Comparison of ENCODE assay signal across 22 cellular contexts in genomic region chr20:12821249-12821648, GRCh38.
"Had no signal": no experiment of that assay in that cellular context is flagged by ENCODE, and none has a peak within 500 bp of the region (broad histone marks: within the 10 kb centered on the region; RNA-seq: fewer than 3 reads in every experiment).

No MANE protein-coding gene starts in this region.

- H3K27me3 ChIP-seq: dorsolateral prefrontal cortex, foreskin keratinocyte, gastroesophageal sphincter, heart left ventricle, hepatocyte, neutrophil, pancreas, right lobe of liver, transverse colon had no signal

- H3K27ac ChIP-seq: dorsolateral prefrontal cortex, foreskin keratinocyte, gastroesophageal sphincter, heart left ventricle, hepatocyte, left ventricle myocardium inferior, lower lobe of right lung, neutrophil, pancreas, right lobe of liver, transverse colon had no signal

- H3K36me3 ChIP-seq: gastroesophageal sphincter, heart left ventricle, left ventricle myocardium inferior, lower lobe of right lung, neutrophil, pancreas, right lobe of liver, transverse colon had no signal

- H3K4me3 Mint-ChIP-seq: natural killer cell; neural crest cell; stimulated activated naive B cell treated with anti-CD40 and anti-IgM and Interleukin-4, amounts not matched to agents 10 μg/mL and 1 μg/mL and 100 μg/mL, for 72 hours; stimulated activated naive CD8-positive, alpha-beta T cell treated with anti-CD3 and anti-CD28 coated beads, Interleukin-15, Interleukin-2, amounts not matched to agents 100 ng/mL and 50 ng/mL, for 24 hours had no signal

- DNase-seq: dorsolateral prefrontal cortex; effector CD4-positive, alpha-beta T cell; foreskin keratinocyte; heart left ventricle; left colon; left ventricle myocardium inferior; lower lobe of right lung; natural killer cell; pancreas; retina; right lobe of liver; small intestine; stimulated activated CD4-positive, alpha-beta T cell treated with anti-CD3 and anti-CD28 coated beads, Interleukin-15, amount 100 ng/mL, for 24 hours; stimulated activated CD4-positive, alpha-beta T cell treated with anti-CD3 and anti-CD28 coated beads, Interleukin-2, amount 100 ng/mL, for 48 hours; stimulated activated naive B cell treated with anti-CD40 and anti-IgM and Interleukin-4, amounts not matched to agents 10 μg/mL and 1 μg/mL and 100 μg/mL, for 72 hours; transverse colon had no signal

- H3K27ac Mint-ChIP-seq: natural killer cell; stimulated activated naive B cell treated with anti-CD40 and anti-IgM and Interleukin-4, amounts not matched to agents 10 μg/mL and 1 μg/mL and 100 μg/mL, for 72 hours; stimulated activated naive CD8-positive, alpha-beta T cell treated with anti-CD3 and anti-CD28 coated beads, Interleukin-15, Interleukin-2, amounts not matched to agents 100 ng/mL and 50 ng/mL, for 24 hours had no signal

- H3K9me3 Mint-ChIP-seq: neural crest cell; stimulated activated naive CD8-positive, alpha-beta T cell treated with anti-CD3 and anti-CD28 coated beads, Interleukin-15, Interleukin-2, amounts not matched to agents 100 ng/mL and 50 ng/mL, for 24 hours had no signal

- ATAC-seq: foreskin keratinocyte; gastroesophageal sphincter; left colon; lower lobe of right lung; natural killer cell; pancreas; right lobe of liver; stimulated activated naive B cell treated with anti-CD40 and anti-IgM and Interleukin-4, amounts not matched to agents 10 μg/mL and 1 μg/mL and 100 μg/mL, for 72 hours had no signal

- H3K4me1 Mint-ChIP-seq: natural killer cell; neural crest cell; stimulated activated naive B cell treated with anti-CD40 and anti-IgM and Interleukin-4, amounts not matched to agents 10 μg/mL and 1 μg/mL and 100 μg/mL, for 72 hours had no signal

- H3K4me2 ChIP-seq: hepatocyte had no signal

- H3K27me3 Mint-ChIP-seq: stimulated activated naive B cell treated with anti-CD40 and anti-IgM and Interleukin-4, amounts not matched to agents 10 μg/mL and 1 μg/mL and 100 μg/mL, for 72 hours; stimulated activated naive CD8-positive, alpha-beta T cell treated with anti-CD3 and anti-CD28 coated beads, Interleukin-15, Interleukin-2, amounts not matched to agents 100 ng/mL and 50 ng/mL, for 24 hours had no signal

- H3K4me3 ChIP-seq: dorsolateral prefrontal cortex, gastroesophageal sphincter, heart left ventricle, hepatocyte, left ventricle myocardium inferior, lower lobe of right lung, pancreas, right lobe of liver, transverse colon had no signal

- H3K4me1 ChIP-seq: foreskin keratinocyte, pancreas, right lobe of liver, transverse colon had no signal

- H3K36me3 Mint-ChIP-seq: natural killer cell; stimulated activated naive B cell treated with anti-CD40 and anti-IgM and Interleukin-4, amounts not matched to agents 10 μg/mL and 1 μg/mL and 100 μg/mL, for 72 hours had no signal

- FAIRE-seq: colon, pancreas, small intestine had no signal

- H3K9me3 ChIP-seq: gastroesophageal sphincter, heart left ventricle, left ventricle myocardium inferior, lower lobe of right lung, neutrophil, pancreas, right lobe of liver, transverse colon had no signal
